ENCODE assay signal across 25 cellular contexts in the genomic region with DNA sequence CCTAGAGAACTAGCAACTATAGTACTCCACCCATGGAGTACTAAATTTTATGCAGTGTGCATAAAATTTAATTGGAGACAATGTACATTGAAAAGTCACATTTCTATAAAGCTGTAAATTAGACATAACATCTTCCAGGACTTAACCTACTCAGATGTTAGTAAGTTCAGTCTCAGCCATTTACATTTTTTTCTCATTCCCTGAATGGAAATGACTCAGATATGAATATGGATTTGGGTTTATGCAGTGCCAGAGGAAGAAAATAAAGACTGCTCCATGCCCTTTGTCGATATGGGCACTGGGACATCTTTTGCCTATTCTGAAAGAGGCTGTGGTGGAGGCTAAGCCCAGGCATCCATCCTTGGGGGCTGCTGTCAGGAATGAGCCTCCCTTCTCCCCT.
"Had no signal": no experiment of that assay in that cellular context is flagged by ENCODE, and none has a peak within 500 bp of the region (broad histone marks: within the 10 kb centered on the region; RNA-seq: fewer than 3 reads in every experiment).

No MANE protein-coding gene starts in this region.

- H3K27ac Mint-ChIP-seq: effector memory CD8-positive, alpha-beta T cell; mesothelial cell of epicardium; naive B cell; natural killer cell treated with Interleukin-12 subunit alpha and Interleukin-12 subunit beta and Interleukin-15 and Interleukin-18, amount 100 ng/mL, for 72 hours; stimulated activated memory B cell treated with anti-CD40 and anti-IgM and Interleukin-4, amounts not matched to agents 10 μg/mL and 1 μg/mL and 100 μg/mL, for 72 hours; type B pancreatic cell had no signal

- ATAC-seq: effector memory CD8-positive, alpha-beta T cell; left lobe of liver; mucosa of descending colon; natural killer cell treated with Interleukin-12 subunit alpha and Interleukin-12 subunit beta and Interleukin-15 and Interleukin-18, amount 100 ng/mL, for 72 hours; sciatic nerve; stimulated activated memory B cell treated with anti-CD40 and anti-IgM and Interleukin-4, amounts not matched to agents 10 μg/mL and 1 μg/mL and 100 μg/mL, for 72 hours; stimulated activated naive CD8-positive, alpha-beta T cell treated with anti-CD3 and anti-CD28 coated beads, Interleukin-15, Interleukin-2, amounts not matched to agents 100 U/mL and 50 U/mL, for 24 hours had no signal

- H3K27ac ChIP-seq: esophagus squamous epithelium, prostate gland, right atrium auricular region, testis, tibial artery had no signal

- H3K4me3 ChIP-seq: esophagus squamous epithelium, lung, mucosa of descending colon, prostate gland, right atrium auricular region, testis, tibial artery had no signal

- H3K4me1 Mint-ChIP-seq: naive B cell; neural crest cell; stimulated activated memory B cell treated with anti-CD40 and anti-IgM and Interleukin-4, amounts not matched to agents 10 μg/mL and 1 μg/mL and 100 μg/mL, for 72 hours had no signal

- H3K27me3 ChIP-seq: esophagus squamous epithelium, right atrium auricular region, testis, tibial artery had no signal

- DNase-seq: cortex of kidney; effector memory CD8-positive, alpha-beta T cell; erythroblast; esophagus squamous epithelium; hypothalamus; kidney; mesenchymal stem cell; mucosa of descending colon; naive B cell; stimulated activated CD4-positive, alpha-beta T cell treated with anti-CD3 and anti-CD28 coated beads, Interleukin-2, amount 100 ng/mL, for 24 hours; stimulated activated CD4-positive, alpha-beta T cell treated with anti-CD3 and anti-CD28 coated beads, Interleukin-4, amount 100 ng/mL, for 4 hours; stimulated activated naive CD8-positive, alpha-beta T cell treated with anti-CD3 and anti-CD28 coated beads, Interleukin-15, Interleukin-2, amounts not matched to agents 100 U/mL and 50 U/mL, for 24 hours; substantia nigra; testis; tibial artery had no signal

- H3K27me3 Mint-ChIP-seq: effector memory CD8-positive, alpha-beta T cell; natural killer cell treated with Interleukin-12 subunit alpha and Interleukin-12 subunit beta and Interleukin-15 and Interleukin-18, amount 100 ng/mL, for 72 hours; stimulated activated memory B cell treated with anti-CD40 and anti-IgM and Interleukin-4, amounts not matched to agents 10 μg/mL and 1 μg/mL and 100 μg/mL, for 72 hours had no signal

- H3K36me3 Mint-ChIP-seq: mesothelial cell of epicardium; naive B cell; natural killer cell treated with Interleukin-12 subunit alpha and Interleukin-12 subunit beta and Interleukin-15 and Interleukin-18, amount 100 ng/mL, for 72 hours; stimulated activated memory B cell treated with anti-CD40 and anti-IgM and Interleukin-4, amounts not matched to agents 10 μg/mL and 1 μg/mL and 100 μg/mL, for 72 hours; type B pancreatic cell had no signal

- H3K9me3 Mint-ChIP-seq: neural crest cell; stimulated activated memory B cell treated with anti-CD40 and anti-IgM and Interleukin-4, amounts not matched to agents 10 μg/mL and 1 μg/mL and 100 μg/mL, for 72 hours; type B pancreatic cell had no signal

- H3K36me3 ChIP-seq: esophagus squamous epithelium, prostate gland, right atrium auricular region, tibial artery had no signal

- H3K4me1 ChIP-seq: esophagus squamous epithelium, prostate gland, right atrium auricular region, testis, tibial artery had no signal

- H3K4me3 Mint-ChIP-seq: effector memory CD8-positive, alpha-beta T cell; mesothelial cell of epicardium; naive B cell; natural killer cell treated with Interleukin-12 subunit alpha and Interleukin-12 subunit beta and Interleukin-15 and Interleukin-18, amount 100 ng/mL, for 72 hours; neural crest cell; stimulated activated memory B cell treated with anti-CD40 and anti-IgM and Interleukin-4, amounts not matched to agents 10 μg/mL and 1 μg/mL and 100 μg/mL, for 72 hours; type B pancreatic cell had no signal

- H3K9me3 ChIP-seq: esophagus squamous epithelium, prostate gland, right atrium auricular region, testis, tibial artery had no signal
